9 cellular contexts compared by ENCODE assay signal in the genomic region with DNA sequence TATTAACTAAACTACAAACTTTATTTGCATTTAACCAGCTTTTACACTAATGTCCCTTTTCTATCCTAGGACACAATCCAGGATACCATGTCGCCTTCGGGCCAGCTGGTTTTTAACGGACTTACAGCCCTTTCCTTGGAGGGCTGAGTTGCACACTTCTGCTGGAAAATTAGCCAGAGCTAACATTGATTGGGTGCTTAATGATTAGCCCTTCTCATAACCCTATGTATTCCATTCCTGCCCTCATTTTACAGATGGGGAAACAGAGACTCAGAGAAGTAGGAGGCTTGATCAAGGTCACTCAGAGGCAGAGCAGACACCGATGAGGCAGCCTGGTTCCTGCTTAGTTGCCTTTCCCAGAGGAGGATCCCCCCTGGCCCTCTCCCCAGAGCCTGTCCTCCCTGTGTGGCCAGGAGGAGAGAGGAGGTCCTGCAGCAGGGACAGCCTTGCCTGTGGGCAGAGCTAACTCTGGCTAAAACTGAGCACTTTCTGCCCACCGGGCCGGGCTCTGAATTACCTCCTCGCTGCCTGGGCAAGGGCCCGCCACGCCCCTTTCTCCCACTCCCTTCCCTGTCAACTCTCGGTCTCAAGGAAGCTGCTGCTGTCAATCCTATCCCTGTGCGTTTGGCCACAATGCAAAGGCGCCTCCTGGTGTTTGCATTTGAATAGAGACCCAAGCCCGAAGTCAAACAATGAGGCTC. TPM values are rescaled to one million over a fixed set of nuclear protein-coding genes. Genes with fewer than 3 reads are reported as not detected.
DNase-seq lines count a peak whose midpoint lies in the region; ATAC-seq and TF ChIP-seq lines count a peak whose summit lies in the region.
"Had no signal": no experiment of that assay in that cellular context is flagged by ENCODE, and none has a peak within 500 bp of the region (broad histone marks: within the 10 kb centered on the region; RNA-seq: fewer than 3 reads in every experiment).

No MANE protein-coding gene starts in this region.

- H3K27me3 ChIP-seq in SK-N-SH (ENCODE audit: insufficient read depth): peaks cover 11% of the 10 kb centered on the region; the same call in 1 of the 2 replicates

- 11% methylated on average over 13 of the region's 13 CpGs for WGBS in SK-N-SH (ENCODE audit: low lambda C conversion rate)

- H2AFZ ChIP-seq in SK-N-SH (ENCODE audit: low read depth): no peak overlapping the region

- peak; percentile 80 for TF ChIP-seq RAD21 in SK-N-SH (IDR thresholded peaks at IDR 0.05; ENCODE audit: low read length)

- no peak for ATAC-seq in GM19452 (IDR thresholded peaks at IDR 0.05; ENCODE audit: unreplicated experiment)

- H3K4me2 ChIP-seq in SK-N-SH: no peak overlapping the region

- POLR2A ChIA-PET in SK-N-SH (lab: Yijun Ruan, JAX): no interaction called here

- no peaks in the 10 kb centered on the region for H4K20me1 ChIP-seq in SK-N-SH (ENCODE audit: insufficient read depth)

- no peaks in the 10 kb centered on the region for H3K36me3 ChIP-seq in SK-N-SH (replicated peaks in 1 of 2; ENCODE audit: control insufficient read depth in 1 of 2, insufficient read depth in 2 of 2, low read length in 1 of 2)

- no peaks in the 10 kb centered on the region for H3K9me2 ChIP-seq in SK-N-SH

- peak; percentile 71 for TF ChIP-seq CTCF in SK-N-SH (IDR thresholded peaks at IDR 0.05)

- 0 out of 4 replicates have a peak, but pooled peaks cover 0 to 3% of the 10 kb centered on the region in 2 experiments for H3K4me1 ChIP-seq in SK-N-SH (ENCODE audit: control insufficient read depth in 1 of 2, insufficient read depth in 2 of 2, low read depth in 1 of 2, low read length in 1 of 2)

- DNase-seq in NCI-H2196 (lab: John Stamatoyannopoulos, UW; ENCODE audit: unreplicated experiment): peak; percentile 37
- DNase-seq in NCI-H2196 treated with DMSO at 0.1 percent for 48 hours (lab: John Stamatoyannopoulos, UW; ENCODE audit: unreplicated experiment): no peak
- peak; percentile 4 for DNase-seq in KG1 (lab: John Stamatoyannopoulos, UW)
- peak; percentile 49 for DNase-seq in SK-N-SH
- DNase-seq in epidermal melanocyte (ENCODE audit: insufficient read length, low spot score): peak; percentile 34
- DNase-seq in midbrain (lab: John Stamatoyannopoulos, UW): peak; percentile 26
- no peak for DNase-seq in A172 (ENCODE audit: low spot score)

- no peak for TF ChIP-seq EP300 in SK-N-SH (IDR thresholded peaks at IDR 0.05; ENCODE audit: borderline replicate concordance in 1 of 2, low read depth in 1 of 2, low read length in 1 of 2)

- H3K9ac ChIP-seq in SK-N-SH: no peak overlapping the region

- H3K4me3 ChIP-seq in SK-N-SH (ENCODE audit: low read depth in 2 of 2, low read length in 1 of 2): peak overlapping the region in 1 of 2 experiments; percentile 45; a peak in 1 of 4 replicates

- CTCF ChIA-PET in SK-N-SH (lab: Yijun Ruan, JAX): interaction anchor here (0.5 to 3.8 kb wide), 46 partner anchors 9 to 766 kb away, joined by 3 to 43 read pairs (median 4); partner anchors contain the start of genes DCDC1 and DNAJC24

- H3K9me3 ChIP-seq in SK-N-SH: no peaks in the 10 kb centered on the region

- no peaks in the 10 kb centered on the region for H3K79me2 ChIP-seq in SK-N-SH (ENCODE audit: insufficient read depth)

- no peaks in the 10 kb centered on the region for H3F3A ChIP-seq in SK-N-SH (replicated peaks; ENCODE audit: insufficient read depth)

- no peak overlapping the region for H3K27ac ChIP-seq in SK-N-SH (ENCODE audit: low read depth in 2 of 2, low read length in 1 of 2)

TF ChIP-seq in SK-N-SH, 30 proteins besides CTCF, POLR2A, EP300 and RAD21:
- TF ChIP-seq TCF12 (IDR thresholded peaks at IDR 0.05): no peak
- TF ChIP-seq SMC3 (IDR thresholded peaks at IDR 0.05; ENCODE audit: low read depth, low read length): peak; percentile 90

RNA-seq across cellular contexts. Expression of gene PAX6, which starts 59.6 kb away (rescaled TPM):
- polyA plus RNA-seq in SK-N-SH (2012; rRNA removed): not detected in 2 replicates
- not detected in 2 replicates for polyA plus RNA-seq in SK-N-SH (2012; cell fraction: cytosol; rRNA removed)
- not detected in 2 replicates for polyA plus RNA-seq in SK-N-SH (2012; cell fraction: nucleus; rRNA removed)
- total RNA-seq in A172 (2014; rRNA removed; shearing (Covaris generic)): 0.14 and 2.3 TPM in 2 replicates
- total RNA-seq: CD4-positive, alpha-beta T cell had no signal

Comparison
In these comparisons a context has a peak if more than half of its experiments do, and no peak if none do; other contexts are left out.
1. DNase-seq: peak in NCI-H2196 (single experiment), KG1 (single experiment), SK-N-SH (single experiment), epidermal melanocyte (single experiment) and midbrain (single experiment); none in NCI-H2196 treated with DMSO at 0.1 percent for 48 hours (single experiment) and A172 (single experiment).